ENCODE assay signal across 8 cellular contexts in the genomic region with DNA sequence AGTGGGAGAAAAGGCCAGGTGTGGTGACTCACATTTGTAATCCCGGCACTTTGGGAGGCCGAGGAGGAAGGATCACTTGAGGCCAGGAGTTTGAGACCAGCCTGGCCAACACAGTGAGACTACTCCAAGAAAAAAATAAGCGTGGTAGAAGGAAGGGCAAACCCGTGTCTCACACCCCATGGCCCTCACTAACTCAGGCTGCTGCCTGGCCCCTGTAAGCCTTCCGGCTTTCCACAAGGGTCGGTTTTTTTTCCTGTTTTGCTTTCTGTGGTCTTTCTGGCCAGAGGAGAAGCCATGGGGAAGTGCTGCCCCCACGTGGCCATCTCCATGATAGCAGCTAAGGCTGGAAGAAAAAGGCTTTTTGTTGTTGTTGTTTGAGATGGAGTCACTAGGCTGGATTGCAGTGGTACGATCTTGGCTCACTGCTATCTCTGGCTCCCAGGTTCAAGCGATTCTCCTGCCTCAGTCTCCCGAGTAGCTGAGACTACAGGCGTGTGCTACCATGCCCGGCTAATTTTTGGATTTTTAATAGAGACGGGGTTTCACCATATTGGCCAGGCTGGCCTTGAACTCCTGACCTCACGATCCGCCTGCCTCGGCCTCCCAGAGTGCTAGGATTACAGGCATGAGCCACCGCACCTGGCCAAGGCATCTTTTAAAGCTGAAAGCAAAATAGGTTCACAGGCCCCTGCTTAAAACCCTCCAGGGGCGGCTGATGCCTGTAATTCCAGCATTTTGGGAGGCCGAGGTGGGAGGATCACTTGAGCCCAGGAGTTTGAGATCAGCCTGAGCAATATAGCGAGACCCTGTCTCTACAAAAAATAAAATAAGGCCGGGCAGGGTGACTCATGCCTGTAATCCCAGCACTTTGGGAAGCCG. TPM values are rescaled to one million over a fixed set of nuclear protein-coding genes. Genes with fewer than 3 reads are reported as not detected.
DNase-seq lines count a peak whose midpoint lies in the region; ATAC-seq, FAIRE-seq and TF ChIP-seq lines count a peak whose summit lies in the region.

No MANE protein-coding gene starts in this region.

- peak; percentile 77 for FAIRE-seq in H54 (lab: Jason Lieb, UNC)

- H3K27ac Mint-ChIP-seq in activated CD4-positive, alpha-beta memory T cell treated with anti-CD3 and anti-CD28 coated beads for 36 hours, result peak overlapping the region; percentile 33

- no peak for ATAC-seq in GM18502 (IDR thresholded peaks at IDR 0.05; ENCODE audit: poor library complexity, unreplicated experiment)

- no peaks in the 10 kb centered on the region for H3K36me3 Mint-ChIP-seq in activated CD4-positive, alpha-beta memory T cell treated with anti-CD3 and anti-CD28 coated beads for 36 hours

- intact Hi-C loops in activated CD4-positive, alpha-beta memory T cell treated with anti-CD3 and anti-CD28 coated beads for 36 hours (cut with micrococcal nuclease), result loop anchor here (1.0 to 10.0 kb wide), 3 partner anchors 192 to 326 kb away; no protein-coding TSS in a partner anchor

- H3K4me3 Mint-ChIP-seq in activated CD4-positive, alpha-beta memory T cell treated with anti-CD3 and anti-CD28 coated beads for 36 hours, result no peak overlapping the region

- TF ChIP-seq CTCF in AG09319 (IDR thresholded peaks at IDR 0.05; ENCODE audit: low read depth, low read length), result peak; percentile 90

- POLR2A ChIA-PET in activated CD4-positive, alpha-beta memory T cell treated with anti-CD3 and anti-CD28 coated beads for 36 hours (lab: Charles Lee), result interaction anchor here (1.0 kb wide), 1 partner anchor 13 kb away, joined by 3 read pairs; no protein-coding TSS in a partner anchor

- DNase-seq in AG09319 (ENCODE audit: extremely low read depth, low read depth) (peak; percentile 35), H54 (ENCODE audit: insufficient read length, low spot score) (peak; percentile 34), NCI-H748 treated with DMSO at 0.1 percent for 48 hours (lab: John Stamatoyannopoulos, UW) (peak; percentile 9), medulla oblongata (ENCODE audit: extremely low spot score) (peak; percentile 90)
- peak; percentile 91 for DNase-seq in activated CD4-positive, alpha-beta memory T cell treated with anti-CD3 and anti-CD28 coated beads for 36 hours
- peak; percentile 80 for DNase-seq in effector CD8-positive, alpha-beta T cell (lab: John Stamatoyannopoulos, UW)
- DNase-seq in stimulated activated CD8-positive, alpha-beta memory T cell treated with anti-CD3 and anti-CD28 coated beads, Interleukin-15, amount 100 ng/mL, for 24 hours (ENCODE audit: low read depth), result peak; percentile 87

- CTCF ChIA-PET in activated CD4-positive, alpha-beta memory T cell treated with anti-CD3 and anti-CD28 coated beads for 36 hours (lab: Charles Lee), result interaction anchor here (0.6 to 4.6 kb wide), 29 partner anchors 8 to 988 kb away, joined by 3 to 44 read pairs (median 4); partner anchors contain the start of genes ARHGEF18, INSR, TRAPPC5 and ZNF557

- no peak for TF ChIP-seq POLR2A in H54 (IDR thresholded peaks at IDR 0.05; ENCODE audit: low read depth, low read length)

- no peaks in the 10 kb centered on the region for H3K9me3 Mint-ChIP-seq in activated CD4-positive, alpha-beta memory T cell treated with anti-CD3 and anti-CD28 coated beads for 36 hours

- H3K27me3 Mint-ChIP-seq in activated CD4-positive, alpha-beta memory T cell treated with anti-CD3 and anti-CD28 coated beads for 36 hours, result no peaks in the 10 kb centered on the region

- H3K4me1 Mint-ChIP-seq in activated CD4-positive, alpha-beta memory T cell treated with anti-CD3 and anti-CD28 coated beads for 36 hours (ENCODE audit: low read depth), result peaks cover 43% of the 10 kb centered on the region

RNA-seq across cellular contexts. Expression of gene ARHGEF18, which starts 7.5 kb away (rescaled TPM):
- 10 to 100 TPM; 36.9 to 37.1 TPM for total RNA-seq in activated CD4-positive, alpha-beta memory T cell treated with anti-CD3 and anti-CD28 coated beads for 36 hours

RNA-seq across cellular contexts. Expression of gene INSR, which starts 47.0 kb away (rescaled TPM):
- 1 to 10 TPM; 2.9 to 3.3 TPM for total RNA-seq in activated CD4-positive, alpha-beta memory T cell treated with anti-CD3 and anti-CD28 coated beads for 36 hours

Comparison
In these comparisons a context has a peak if more than half of its experiments do, and no peak if none do; other contexts are left out.
1. DNase-seq: peak in every context shown above with its lines; median percentile 91 in activated CD4-positive, alpha-beta memory T cell treated with anti-CD3 and anti-CD28 coated beads for 36 hours; 90 in medulla oblongata; 87 in stimulated activated CD8-positive, alpha-beta memory T cell treated with anti-CD3 and anti-CD28 coated beads, Interleukin-15, amount 100 ng/mL, for 24 hours; 80 in effector CD8-positive, alpha-beta T cell; 35 in AG09319; 34 in H54; 9 in NCI-H748 treated with DMSO at 0.1 percent for 48 hours.